In genomic region chr1:220243947-220244346, GRCh38 we compare ENCODE assay signal across 22 cellular contexts.
"Had no signal": no experiment of that assay in that cellular context is flagged by ENCODE, and none has a peak within 500 bp of the region (broad histone marks: within the 10 kb centered on the region; RNA-seq: fewer than 3 reads in every experiment).

No MANE protein-coding gene starts in this region.

- H3K27me3 ChIP-seq: cardiac muscle cell, hepatocyte, transverse colon, uterus had no signal

- H3K36me3 ChIP-seq: cardiac muscle cell, uterus had no signal

- H3K27ac Mint-ChIP-seq: activated CD4-positive, alpha-beta memory T cell treated with anti-CD3 and anti-CD28 coated beads, Interleukin-2, amount 10 ng/mL, durations not matched to agents 7 days and 5 days; activated CD8-positive, alpha-beta memory T cell treated with anti-CD3 and anti-CD28 coated beads, Interleukin-2, amount 10 ng/mL, durations not matched to agents 7 days and 5 days; activated naive CD8-positive, alpha-beta T cell treated with anti-CD3 and anti-CD28 coated beads for 36 hours; activated T-helper 17 cell treated with anti-CD3 and anti-CD28 coated beads, Interleukin-2, amount 50 U/mL, for 72 hours; naive thymus-derived CD4-positive, alpha-beta T cell; stimulated activated naive CD8-positive, alpha-beta T cell treated with anti-CD3 and anti-CD28 coated beads, Interleukin-15, Interleukin-2, amounts not matched to agents 100 ng/mL and 50 ng/mL, for 24 hours had no signal

- H3K4me2 ChIP-seq: hepatocyte had no signal

- H3K27me3 Mint-ChIP-seq: activated CD4-positive, alpha-beta memory T cell treated with anti-CD3 and anti-CD28 coated beads, Interleukin-2, amount 10 ng/mL, durations not matched to agents 7 days and 5 days; activated CD8-positive, alpha-beta memory T cell treated with anti-CD3 and anti-CD28 coated beads, Interleukin-2, amount 10 ng/mL, durations not matched to agents 7 days and 5 days; activated naive CD8-positive, alpha-beta T cell treated with anti-CD3 and anti-CD28 coated beads for 36 hours; activated T-helper 17 cell treated with anti-CD3 and anti-CD28 coated beads, Interleukin-2, amount 50 U/mL, for 72 hours; naive thymus-derived CD4-positive, alpha-beta T cell; stimulated activated naive CD8-positive, alpha-beta T cell treated with anti-CD3 and anti-CD28 coated beads, Interleukin-15, Interleukin-2, amounts not matched to agents 100 ng/mL and 50 ng/mL, for 24 hours had no signal

- H3K4me3 Mint-ChIP-seq: activated CD4-positive, alpha-beta memory T cell treated with anti-CD3 and anti-CD28 coated beads, Interleukin-2, amount 10 ng/mL, durations not matched to agents 7 days and 5 days; activated CD8-positive, alpha-beta memory T cell treated with anti-CD3 and anti-CD28 coated beads, Interleukin-2, amount 10 ng/mL, durations not matched to agents 7 days and 5 days; activated naive CD8-positive, alpha-beta T cell treated with anti-CD3 and anti-CD28 coated beads for 36 hours; activated T-helper 17 cell treated with anti-CD3 and anti-CD28 coated beads, Interleukin-2, amount 50 U/mL, for 72 hours; stimulated activated naive CD8-positive, alpha-beta T cell treated with anti-CD3 and anti-CD28 coated beads, Interleukin-15, Interleukin-2, amounts not matched to agents 100 ng/mL and 50 ng/mL, for 24 hours had no signal

- H2AFZ ChIP-seq: hepatocyte had no signal

- DNase-seq: activated CD4-positive, alpha-beta memory T cell treated with anti-CD3 and anti-CD28 coated beads, Interleukin-2, amount 10 ng/mL, durations not matched to agents 7 days and 5 days; activated CD4-positive, alpha-beta T cell treated with anti-CD3 and anti-CD28 coated beads for 48 hours; activated CD8-positive, alpha-beta memory T cell treated with anti-CD3 and anti-CD28 coated beads, Interleukin-2, amount 10 ng/mL, durations not matched to agents 7 days and 5 days; activated naive CD4-positive, alpha-beta T cell; activated naive CD8-positive, alpha-beta T cell treated with anti-CD3 and anti-CD28 coated beads for 36 hours; activated T-cell treated with anti-CD3 and anti-CD28 coated beads, Interleukin-2, amount 50 U/mL, for 1 hour; amygdala; dermis blood vessel endothelial cell; effector memory CD4-positive, alpha-beta T cell; foreskin fibroblast; mesenchymal stem cell; mucosa of descending colon; naive thymus-derived CD4-positive, alpha-beta T cell; psoas muscle; right cardiac atrium; stimulated activated CD4-positive, alpha-beta T cell treated with anti-CD3 and anti-CD28 coated beads, Interleukin-2, amount 100 ng/mL, for 24 hours; transverse colon; uterus had no signal

- ATAC-seq: activated CD8-positive, alpha-beta memory T cell treated with anti-CD3 and anti-CD28 coated beads, Interleukin-2, amount 10 ng/mL, durations not matched to agents 7 days and 5 days; activated T-helper 17 cell treated with anti-CD3 and anti-CD28 coated beads, Interleukin-2, amount 50 U/mL, for 72 hours; mucosa of descending colon; naive thymus-derived CD4-positive, alpha-beta T cell; psoas muscle; right cardiac atrium had no signal

- H3K4me3 ChIP-seq: cardiac muscle cell, hepatocyte, mucosa of descending colon, psoas muscle, transverse colon, uterus had no signal

- H3K27ac ChIP-seq: cardiac muscle cell, hepatocyte, psoas muscle, transverse colon, uterus had no signal
